ENCODE assay signal across 25 cellular contexts in the genomic region with DNA sequence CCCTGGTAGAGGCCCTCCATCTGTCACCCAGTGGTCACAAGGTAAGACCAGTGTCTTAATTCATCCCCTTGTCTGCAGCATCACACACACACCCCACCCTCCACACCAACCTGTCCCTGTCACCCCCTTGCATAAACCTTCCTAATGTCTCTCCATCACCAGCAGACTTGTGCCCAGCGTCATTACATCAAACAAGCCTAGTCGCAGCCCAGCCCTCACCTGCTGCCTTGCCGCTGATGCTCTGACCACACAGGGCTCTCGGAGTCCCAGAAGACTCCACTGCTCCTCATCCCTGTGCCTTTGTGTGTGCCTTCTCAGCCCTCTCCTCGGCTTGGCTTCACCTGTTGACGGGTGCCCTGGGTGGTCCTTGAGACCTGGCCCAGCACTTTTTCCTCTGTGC.
"Had no signal": no experiment of that assay in that cellular context is flagged by ENCODE, and none has a peak within 500 bp of the region (broad histone marks: within the 10 kb centered on the region; RNA-seq: fewer than 3 reads in every experiment).

No MANE protein-coding gene starts in this region.

- H3K36me3 ChIP-seq: gastroesophageal sphincter, lower lobe of right lung, pancreas, right lobe of liver, suprapubic skin, transverse colon, upper lobe of right lung, vagina had no signal

- H3K4me3 ChIP-seq: dorsolateral prefrontal cortex, gastroesophageal sphincter, lower lobe of right lung, pancreas, right lobe of liver, suprapubic skin, transverse colon, upper lobe of right lung, vagina had no signal

- FAIRE-seq: colon, pancreas, small intestine had no signal

- H3K9me3 ChIP-seq: gastroesophageal sphincter, lower lobe of right lung, pancreas, right lobe of liver, suprapubic skin, transverse colon, upper lobe of right lung, vagina had no signal

- DNase-seq: dorsolateral prefrontal cortex; effector CD4-positive, alpha-beta T cell; foreskin keratinocyte; hypothalamus; immature natural killer cell; islet precursor cell; kidney glomerular epithelial cell; left colon; left ventricle myocardium superior; natural killer cell; occipital lobe; small intestine; stimulated activated CD4-positive, alpha-beta T cell treated with anti-CD3 and anti-CD28 coated beads, Interleukin-15, amount 100 ng/mL, for 24 hours; stimulated activated CD4-positive, alpha-beta T cell treated with anti-CD3 and anti-CD28 coated beads, Interleukin-2, amount 100 ng/mL, for 48 hours; stimulated activated naive CD4-positive, alpha-beta T cell; stimulated activated naive CD8-positive, alpha-beta T cell treated with anti-CD3 and anti-CD28 coated beads, Interleukin-15, amount 100 ng/mL, for 72 hours; transverse colon; upper lobe of right lung had no signal

- H3K27ac ChIP-seq: dorsolateral prefrontal cortex, foreskin keratinocyte, gastroesophageal sphincter, lower lobe of right lung, pancreas, right lobe of liver, suprapubic skin, transverse colon, upper lobe of right lung, vagina had no signal

- ATAC-seq: foreskin keratinocyte, gastroesophageal sphincter, left colon, left ventricle myocardium superior, natural killer cell, pancreas, right lobe of liver, upper lobe of right lung had no signal

- H3K27me3 ChIP-seq: gastroesophageal sphincter, pancreas, right lobe of liver, suprapubic skin, transverse colon, upper lobe of right lung, vagina had no signal

- H3K4me1 ChIP-seq: foreskin keratinocyte, lower lobe of right lung, pancreas, right lobe of liver, upper lobe of right lung had no signal
